In genomic region chr15:89781891-89782618, GRCh38 we compare ENCODE assay signal across 10 cellular contexts. TPM values are rescaled to one million over a fixed set of nuclear protein-coding genes. Genes with fewer than 3 reads are reported as not detected.
DNase-seq lines count a peak whose midpoint lies in the region; ATAC-seq and TF ChIP-seq lines count a peak whose summit lies in the region.
"Had no signal": no experiment of that assay in that cellular context is flagged by ENCODE, and none has a peak within 500 bp of the region (broad histone marks: within the 10 kb centered on the region; RNA-seq: fewer than 3 reads in every experiment).

No MANE protein-coding gene starts in this region.

- no peaks in the 10 kb centered on the region for H3K9me3 Mint-ChIP-seq in osteocyte (ENCODE audit: unreplicated experiment)

- peaks cover 8% of the 10 kb centered on the region for H3K36me3 Mint-ChIP-seq in osteocyte (ENCODE audit: unreplicated experiment)

- peaks cover 29% of the 10 kb centered on the region for H3K4me1 Mint-ChIP-seq in osteocyte (ENCODE audit: unreplicated experiment)

- DNase-seq in GM12865 (ENCODE audit: low read depth) (peak; percentile 59), NOMO-1 (lab: John Stamatoyannopoulos, UW; ENCODE audit: unreplicated experiment in 2 of 2) (peak; percentile 35 to 70), coronary artery (ENCODE audit: low spot score) (peak; percentile 62), osteocyte (ENCODE audit: extremely low spot score, unreplicated experiment) (no peak), activated gamma-delta T cell treated with Interleukin-2 at 50 U/mL for 16 hours (no peak)
- DNase-seq: activated CD8-positive, alpha-beta memory T cell treated with anti-CD3 and anti-CD28 coated beads, Interleukin-2, amount 50 U/mL, for 48 hours; NCI-H526 treated with DMSO at 0.1 percent for 48 hours had no signal

- H3K4me3 Mint-ChIP-seq in osteocyte (ENCODE audit: unreplicated experiment): no peak overlapping the region

- H3K27ac Mint-ChIP-seq in osteocyte (ENCODE audit: unreplicated experiment): peak overlapping the region; percentile 49

- H3K27me3 Mint-ChIP-seq in osteocyte (ENCODE audit: unreplicated experiment): no peaks in the 10 kb centered on the region

- no peak for TF ChIP-seq CTCF in GM12865 (IDR thresholded peaks at IDR 0.05; ENCODE audit: insufficient read depth, low read depth, low read length, missing control alignments)
- no peak for TF ChIP-seq CTCF in coronary artery (IDR thresholded peaks at IDR 0.05)
- no peak for TF ChIP-seq CTCF in osteocyte (IDR thresholded peaks at IDR 0.05)

- H3K27ac ChIP-seq in coronary artery: no peak overlapping the region

- no peak for ATAC-seq in GM19035 (IDR thresholded peaks at IDR 0.05; ENCODE audit: unreplicated experiment)
- no peak for ATAC-seq in HG03520 (IDR thresholded peaks at IDR 0.05; ENCODE audit: unreplicated experiment)
- no peak for ATAC-seq in HG02884 (IDR thresholded peaks at IDR 0.05; ENCODE audit: unreplicated experiment)

- H3K4me3 ChIP-seq in GM12865 (ENCODE audit: low read depth, low read length) (no peak overlapping the region), coronary artery (no peak overlapping the region)

RNA-seq across cellular contexts. Expression of gene MESP2, which starts 5.9 kb away (rescaled TPM):
- total RNA-seq in osteocyte: not detected in 2 replicates

RNA-seq across cellular contexts. Expression of gene MESP1, which starts 31.0 kb away (rescaled TPM):
- 2.1 and 2.2 TPM in 2 replicates for total RNA-seq in osteocyte

RNA-seq across cellular contexts. Expression of gene ANPEP, which starts 32.6 kb away (rescaled TPM):
- 93.1 and 95.4 TPM in 2 replicates for total RNA-seq in osteocyte

Comparison
In these comparisons a context has a peak if more than half of its experiments do, and no peak if none do; other contexts are left out.
1. DNase-seq: peak in GM12865 (single experiment), NOMO-1 (2 of 2) and coronary artery (single experiment); none in osteocyte (single experiment) and activated gamma-delta T cell treated with Interleukin-2 at 50 U/mL for 16 hours (single experiment).